Comparison of ENCODE assay signal across 14 cellular contexts in the genomic region with DNA sequence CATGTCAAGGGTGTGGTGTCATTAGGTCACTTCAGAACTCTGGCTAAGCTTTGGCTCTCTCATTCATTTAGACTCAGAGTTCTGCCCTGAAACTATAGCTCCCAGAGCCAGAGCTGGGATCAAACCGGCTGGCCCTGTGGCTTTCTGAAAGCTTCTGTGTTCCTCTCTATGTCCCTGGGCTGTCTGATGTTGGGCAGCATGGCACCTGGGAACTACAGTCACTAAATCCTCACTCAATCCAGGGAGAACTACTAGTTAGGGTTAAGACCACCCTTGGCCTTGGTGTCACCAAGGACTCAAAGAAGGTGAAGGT. TPM values are rescaled to one million over a fixed set of nuclear protein-coding genes. Genes with fewer than 3 reads are reported as not detected.
DNase-seq lines count a peak whose midpoint lies in the region; ATAC-seq and TF ChIP-seq lines count a peak whose summit lies in the region.
"Had no signal": no experiment of that assay in that cellular context is flagged by ENCODE, and none has a peak within 500 bp of the region (broad histone marks: within the 10 kb centered on the region; RNA-seq: fewer than 3 reads in every experiment).

No MANE protein-coding gene starts in this region.

- H3K4me3 ChIP-seq in AG04449 (ENCODE audit: low read depth, low read length) (peak overlapping the region; percentile 49; the same call in 1 of the 2 replicates), lower lobe of right lung (no peak overlapping the region)
- H3K4me3 ChIP-seq: breast epithelium, Peyer's patch, right atrium auricular region had no signal

- TF ChIP-seq CTCF in AG04449 (IDR thresholded peaks at IDR 0.05; ENCODE audit: insufficient read depth, low read length, missing control alignments) (no peak), lower lobe of right lung (IDR thresholded peaks at IDR 0.05) (no peak)
- no peak for TF ChIP-seq CTCF in CD4-positive, alpha-beta T cell (IDR thresholded peaks at IDR 0.05)

- no peaks in the 10 kb centered on the region for H3K9me3 ChIP-seq in CD4-positive, alpha-beta T cell (ENCODE audit: control insufficient read depth, low read length)
- no peaks in the 10 kb centered on the region for H3K9me3 ChIP-seq in lower lobe of right lung
- H3K9me3 ChIP-seq: breast epithelium, Peyer's patch, right atrium auricular region had no signal

- CTCF ChIA-PET in AG04449 (lab: Yijun Ruan, JAX), result interaction anchor here (0.6 to 11.9 kb wide), 13 partner anchors 7 to 161 kb away, joined by 3 to 190 read pairs (median 4); a partner anchor contains a TSS
- CTCF ChIA-PET in CD4-positive, alpha-beta T cell (lab: Charles Lee), result interaction anchor here (1.3 to 2.2 kb wide), 5 partner anchors 17 to 113 kb away, joined by 4 to 9 read pairs (median 6); a partner anchor contains a TSS
- CTCF ChIA-PET in activated CD4-positive, alpha-beta memory T cell treated with anti-CD3 and anti-CD28 coated beads for 36 hours (lab: Charles Lee), result interaction anchor here (0.9 to 6.8 kb wide), 14 partner anchors 7 to 279 kb away, joined by 3 to 78 read pairs (median 4); no protein-coding TSS in a partner anchor

- peaks cover 81% of the 10 kb centered on the region for H3K4me1 Mint-ChIP-seq in CD4-positive, alpha-beta T cell (ENCODE audit: low read depth)
- peaks cover 74% of the 10 kb centered on the region for H3K4me1 Mint-ChIP-seq in activated CD4-positive, alpha-beta memory T cell treated with anti-CD3 and anti-CD28 coated beads for 36 hours (ENCODE audit: low read depth)

- H3K4me3 Mint-ChIP-seq in CD4-positive, alpha-beta T cell, result peak overlapping the region; percentile 83
- H3K4me3 Mint-ChIP-seq in activated CD4-positive, alpha-beta memory T cell treated with anti-CD3 and anti-CD28 coated beads for 36 hours, result peak overlapping the region; percentile 76

- peaks cover 63% of the 10 kb centered on the region for H3K4me1 ChIP-seq in lower lobe of right lung
- H3K4me1 ChIP-seq: breast epithelium had no signal

- H3K36me3 Mint-ChIP-seq in CD4-positive, alpha-beta T cell (ENCODE audit: low read depth), result peaks cover 8% of the 10 kb centered on the region
- H3K36me3 Mint-ChIP-seq in activated CD4-positive, alpha-beta memory T cell treated with anti-CD3 and anti-CD28 coated beads for 36 hours, result no peaks in the 10 kb centered on the region

- peak overlapping the region; percentile 37 for H3K27ac ChIP-seq in CD4-positive, alpha-beta T cell (ENCODE audit: low read depth, low read length)
- H3K27ac ChIP-seq in lower lobe of right lung, result peak overlapping the region; percentile 62
- H3K27ac ChIP-seq: right atrium auricular region had no signal

- H3K9me3 Mint-ChIP-seq in CD4-positive, alpha-beta T cell, result no peaks in the 10 kb centered on the region
- H3K9me3 Mint-ChIP-seq in activated CD4-positive, alpha-beta memory T cell treated with anti-CD3 and anti-CD28 coated beads for 36 hours, result no peaks in the 10 kb centered on the region

- H3K27ac Mint-ChIP-seq in CD4-positive, alpha-beta T cell, result peak overlapping the region; percentile 97
- H3K27ac Mint-ChIP-seq in activated CD4-positive, alpha-beta memory T cell treated with anti-CD3 and anti-CD28 coated beads for 36 hours, result peak overlapping the region; percentile 89

- POLR2A ChIA-PET in AG04449 (lab: Yijun Ruan, JAX), result no interaction called here
- POLR2A ChIA-PET in CD4-positive, alpha-beta T cell (lab: Charles Lee), result interaction anchor here (0.8 to 8.5 kb wide), 7 partner anchors 7 to 100 kb away, joined by 3 to 77 read pairs (median 7); a partner anchor contains a TSS
- POLR2A ChIA-PET in activated CD4-positive, alpha-beta memory T cell treated with anti-CD3 and anti-CD28 coated beads for 36 hours (lab: Charles Lee), result interaction anchor here (1.0 to 2.4 kb wide), 4 partner anchors 13 to 49 kb away, joined by 3 to 9 read pairs (median 4); a partner anchor contains a TSS

- no peaks in the 10 kb centered on the region for H3K27me3 Mint-ChIP-seq in CD4-positive, alpha-beta T cell
- no peaks in the 10 kb centered on the region for H3K27me3 Mint-ChIP-seq in activated CD4-positive, alpha-beta memory T cell treated with anti-CD3 and anti-CD28 coated beads for 36 hours

- DNase-seq in AG04449 (ENCODE audit: low read depth, low spot score) (no peak), lower lobe of right lung (no peak), SHP77 (lab: John Stamatoyannopoulos, UW) (no peak), GF-D8 (lab: John Stamatoyannopoulos, UW) (no peak)
- no peak for DNase-seq in CD4-positive, alpha-beta T cell
- DNase-seq in activated CD4-positive, alpha-beta memory T cell treated with anti-CD3 and anti-CD28 coated beads for 36 hours, result no peak
- DNase-seq: midbrain, NCI-H1048, T1000 had no signal

- no peak for ATAC-seq in CD4-positive, alpha-beta T cell (ENCODE audit: poor library complexity)
- peak in 1 of 2 donors; percentile 28 for ATAC-seq in lower lobe of right lung
- no peak for ATAC-seq in HG03095 (IDR thresholded peaks at IDR 0.05; ENCODE audit: unreplicated experiment)
- ATAC-seq in HG03045 (IDR thresholded peaks at IDR 0.05; ENCODE audit: unreplicated experiment), result no peak

- no peaks in the 10 kb centered on the region for H3K27me3 ChIP-seq in CD4-positive, alpha-beta T cell (ENCODE audit: control insufficient read depth, insufficient read depth, low read length)
- H3K27me3 ChIP-seq in lower lobe of right lung (ENCODE audit: low read depth), result peaks cover 13% of the 10 kb centered on the region
- H3K27me3 ChIP-seq: Peyer's patch, right atrium auricular region had no signal

- H3K36me3 ChIP-seq in lower lobe of right lung, result no peaks in the 10 kb centered on the region
- H3K36me3 ChIP-seq: breast epithelium, Peyer's patch, right atrium auricular region had no signal

- intact Hi-C loops in CD4-positive, alpha-beta T cell (cut with DNase I, micrococcal nuclease), result loop anchor here (2.0 to 10.0 kb wide), 4 partner anchors 34 to 924 kb away; a partner anchor contains a TSS
- intact Hi-C loops in activated CD4-positive, alpha-beta memory T cell treated with anti-CD3 and anti-CD28 coated beads for 36 hours (cut with micrococcal nuclease), result loop anchor here (5.0 kb wide), 1 partner anchor 34 kb away; a partner anchor contains a TSS
- intact Hi-C loops in lower lobe of right lung (cut with DNase I), result no loop called here

RNA-seq across cellular contexts. Expression of a gene that starts 13.2 kb away (rescaled TPM):
- total RNA-seq in CD4-positive, alpha-beta T cell, result 10 to 100 TPM; 16.8 to 17.1 TPM
- total RNA-seq in activated CD4-positive, alpha-beta memory T cell treated with anti-CD3 and anti-CD28 coated beads for 36 hours, result 1 to 10 TPM; 3.5 to 4.6 TPM
- 0.38 TPM for total RNA-seq in lower lobe of right lung
- total RNA-seq: right atrium auricular region had no signal

RNA-seq across cellular contexts. Expression of a gene that starts 17.2 kb away (rescaled TPM):
- 10 to 100 TPM; 57.0 to 62.2 TPM for total RNA-seq in CD4-positive, alpha-beta T cell
- total RNA-seq in activated CD4-positive, alpha-beta memory T cell treated with anti-CD3 and anti-CD28 coated beads for 36 hours, result 10 to 100 TPM; 48.4 to 49.5 TPM
- total RNA-seq in lower lobe of right lung, result 42.4 TPM

RNA-seq across cellular contexts. Expression of a gene that starts 20.2 kb away (rescaled TPM):
- total RNA-seq in CD4-positive, alpha-beta T cell, result 1 to 10 TPM; 3.9 to 7.1 TPM
- 10 to 100 TPM; 10.4 to 13.2 TPM for total RNA-seq in activated CD4-positive, alpha-beta memory T cell treated with anti-CD3 and anti-CD28 coated beads for 36 hours
- total RNA-seq in lower lobe of right lung, result 15.1 TPM

RNA-seq across cellular contexts. Expression of a gene that starts 32.9 kb away (rescaled TPM):
- 1 to 10 TPM; 1.9 to 2.3 TPM for total RNA-seq in CD4-positive, alpha-beta T cell
- under 1 TPM; 0.34 to 0.45 TPM for total RNA-seq in activated CD4-positive, alpha-beta memory T cell treated with anti-CD3 and anti-CD28 coated beads for 36 hours
- 2.4 TPM for total RNA-seq in lower lobe of right lung

RNA-seq across cellular contexts. Expression of a gene that starts 37.3 kb away (rescaled TPM):
- total RNA-seq in CD4-positive, alpha-beta T cell, result 10 to 100 TPM; 13.8 to 15.2 TPM
- total RNA-seq in activated CD4-positive, alpha-beta memory T cell treated with anti-CD3 and anti-CD28 coated beads for 36 hours, result 1 to 10 TPM; 5.3 to 7.6 TPM
- total RNA-seq in lower lobe of right lung, result 3.7 TPM
